Comparison of ENCODE assay signal across 1 cellular context in genomic region chr22:43893266-43893665, GRCh38.
TF ChIP-seq lines count a peak whose summit lies in the region.

No MANE protein-coding gene starts in this region.

TF ChIP-seq in GM23338, 12 proteins besides CTCF, POLR2A, EP300 and RAD21 (continued from another document):
- TF ChIP-seq ZNF462 (CRISPR knock-in tag; IDR thresholded peaks at IDR 0.05) (no peak), REST (IDR thresholded peaks at IDR 0.05; ENCODE audit: unreplicated experiment) (no peak), CREB1 (CRISPR knock-in tag; IDR thresholded peaks at IDR 0.05; ENCODE audit: low read depth) (no peak), POLR2AphosphoS5 (IDR thresholded peaks at IDR 0.05; ENCODE audit: low read depth) (no peak), NANOG (IDR thresholded peaks at IDR 0.05; ENCODE audit: borderline replicate concordance) (no peak), ZNF114 (CRISPR knock-in tag; IDR thresholded peaks at IDR 0.05) (no peak)
